1 cellular context compared by ENCODE assay signal in genomic region chr12:93050026-93050747, GRCh38.
TF ChIP-seq lines count a peak whose summit lies in the region.

No MANE protein-coding gene starts in this region.

TF ChIP-seq in endothelial cell of umbilical vein, 7 proteins besides CTCF, POLR2A, EP300 and RAD21:
- no peak for TF ChIP-seq MYC (IDR thresholded peaks at IDR 0.05; ENCODE audit: low read depth, low read length)
- no peak for TF ChIP-seq POLR2AphosphoS5 (IDR thresholded peaks at IDR 0.05; ENCODE audit: insufficient read depth, low read depth, low read length)
- peak; percentile 58 for TF ChIP-seq FOS (IDR thresholded peaks at IDR 0.05; ENCODE audit: borderline replicate concordance, insufficient read depth, low read length)
- peak; percentile 25 for TF ChIP-seq JUN (IDR thresholded peaks at IDR 0.05; ENCODE audit: borderline replicate concordance, insufficient read depth, insufficient read length, low read depth)
- TF ChIP-seq GATA2 (IDR thresholded peaks at IDR 0.05; ENCODE audit: insufficient read depth, insufficient read length, low read depth, low read length): no peak
